In the genomic region with DNA sequence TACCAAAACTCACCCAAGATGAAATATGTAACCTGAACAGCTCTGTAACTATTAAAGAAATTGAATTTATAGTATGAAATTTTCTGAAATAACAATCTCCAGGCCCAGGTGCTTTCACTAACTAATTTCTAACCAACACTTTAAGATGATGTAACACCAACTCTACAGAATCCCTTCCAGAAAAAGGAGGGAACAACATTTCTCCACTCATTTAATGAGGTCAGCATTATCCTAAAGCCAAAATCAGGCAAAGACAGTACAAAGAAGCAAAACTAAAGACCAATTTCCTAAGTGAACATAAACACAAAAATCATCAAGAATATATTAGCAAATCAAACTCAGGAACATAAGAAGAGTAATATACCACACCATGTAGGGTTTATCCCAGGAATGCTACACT, we compare ENCODE assay signal across 18 cellular contexts.
DNase-seq lines count a peak whose midpoint lies in the region; ATAC-seq and TF ChIP-seq lines count a peak whose summit lies in the region.
"Had no signal": no experiment of that assay in that cellular context is flagged by ENCODE, and none has a peak within 500 bp of the region (broad histone marks: within the 10 kb centered on the region; RNA-seq: fewer than 3 reads in every experiment).

No MANE protein-coding gene starts in this region.

- TF ChIP-seq POLR2A in breast epithelium (IDR thresholded peaks at IDR 0.05) (no peak), gastrocnemius medialis (IDR thresholded peaks at IDR 0.05) (no peak)

- CTCF ChIA-PET in MCF 10A (lab: Yijun Ruan, JAX) (no interaction called here), WTC11 (lab: Charles Lee) (no interaction called here)
- CTCF ChIA-PET in CD8-positive, alpha-beta T cell (lab: Charles Lee): no interaction called here

- H3K27me3 ChIP-seq in breast epithelium (no peaks in the 10 kb centered on the region), gastrocnemius medialis (no peaks in the 10 kb centered on the region)
- no peaks in the 10 kb centered on the region for H3K27me3 ChIP-seq in CD8-positive, alpha-beta T cell (ENCODE audit: insufficient read depth, low read length)

- H3K9me3 Mint-ChIP-seq in MCF 10A (ENCODE audit: unreplicated experiment): no peaks in the 10 kb centered on the region
- H3K9me3 Mint-ChIP-seq in WTC11: peaks cover 23% of the 10 kb centered on the region
- H3K9me3 Mint-ChIP-seq in CD8-positive, alpha-beta T cell: peaks cover 11% of the 10 kb centered on the region

- in situ Hi-C loops in gastrocnemius medialis (cut with MboI; ENCODE audit: low sequenced_read_pairs in 4 of 4): no loop called here

- no peak overlapping the region for H3K4me3 ChIP-seq in breast epithelium
- no peak overlapping the region for H3K4me3 ChIP-seq in gastrocnemius medialis
- H3K4me3 ChIP-seq in CD8-positive, alpha-beta T cell (ENCODE audit: low read depth, low read length): no peak overlapping the region
- H3K4me3 ChIP-seq: A549 had no signal

- DNase-seq in MCF 10A (ENCODE audit: unreplicated experiment): no peak
- no peak for DNase-seq in breast epithelium (ENCODE audit: low spot score in 2 of 2)
- DNase-seq in WTC11 (ENCODE audit: low spot score): no peak
- no peak for DNase-seq in left lobe of liver (ENCODE audit: low spot score)
- no peak for DNase-seq in gastrocnemius medialis
- no peak for DNase-seq in NCI-H82 (lab: John Stamatoyannopoulos, UW)
- DNase-seq in CD8-positive, alpha-beta T cell: no peak
- DNase-seq: COR-L47, DMS153, EL, NCI-H1048, NCI-H1436 treated with DMSO at 0.1 percent for 48 hours, NCI-H2081, NCI-H510A had no signal

- H3K36me3 ChIP-seq in breast epithelium (no peaks in the 10 kb centered on the region), gastrocnemius medialis (no peaks in the 10 kb centered on the region)
- no peaks in the 10 kb centered on the region for H3K36me3 ChIP-seq in CD8-positive, alpha-beta T cell (ENCODE audit: insufficient read depth, low read length)

- peak overlapping the region; percentile 43 for H3K27ac Mint-ChIP-seq in MCF 10A (ENCODE audit: low read depth, unreplicated experiment)
- peak overlapping the region; percentile 15 for H3K27ac Mint-ChIP-seq in WTC11
- no peak overlapping the region for H3K27ac Mint-ChIP-seq in CD8-positive, alpha-beta T cell

- H3K9me3 ChIP-seq in breast epithelium (peaks cover 0 to 6% of the 10 kb centered on the region in 2 donors), gastrocnemius medialis (no peaks in the 10 kb centered on the region)
- H3K9me3 ChIP-seq in CD8-positive, alpha-beta T cell (ENCODE audit: low read length): no peaks in the 10 kb centered on the region
- H3K9me3 ChIP-seq: A549 had no signal

- POLR2A ChIA-PET in MCF 10A (lab: Yijun Ruan, JAX) (no interaction called here), WTC11 (lab: Charles Lee) (interaction anchor here (1.6 kb wide), 1 partner anchor 11 kb away, joined by 6 read pairs; no protein-coding TSS in a partner anchor)
- POLR2A ChIA-PET in CD8-positive, alpha-beta T cell (lab: Charles Lee): no interaction called here

- no peak for ATAC-seq in WTC11
- ATAC-seq in left lobe of liver: peak; percentile 38
- ATAC-seq in gastrocnemius medialis: no peak
- no peak for ATAC-seq in GM21737 (IDR thresholded peaks at IDR 0.05; ENCODE audit: unreplicated experiment)
- no peak for ATAC-seq in CD8-positive, alpha-beta T cell
- ATAC-seq: A549 had no signal

- no peaks in the 10 kb centered on the region for H3K4me1 ChIP-seq in breast epithelium
- peaks cover 59 to 63% of the 10 kb centered on the region in 2 donors for H3K4me1 ChIP-seq in gastrocnemius medialis
- peaks cover 14% of the 10 kb centered on the region for H3K4me1 ChIP-seq in CD8-positive, alpha-beta T cell (ENCODE audit: insufficient read depth, low read length)
- H3K4me1 ChIP-seq: A549 had no signal

- H3K4me3 Mint-ChIP-seq in MCF 10A (ENCODE audit: unreplicated experiment): no peak overlapping the region
- no peak overlapping the region for H3K4me3 Mint-ChIP-seq in WTC11
- no peak overlapping the region for H3K4me3 Mint-ChIP-seq in CD8-positive, alpha-beta T cell

- no peak for TF ChIP-seq CTCF in MCF 10A (IDR thresholded peaks at IDR 0.05; ENCODE audit: unreplicated experiment)
- TF ChIP-seq CTCF in breast epithelium (IDR thresholded peaks at IDR 0.05): no peak
- TF ChIP-seq CTCF in WTC11 (IDR thresholded peaks at IDR 0.05): no peak
- TF ChIP-seq CTCF in gastrocnemius medialis (IDR thresholded peaks at IDR 0.05 in 4 of 5, conservative IDR thresholded peaks at IDR 0.05 in 1 of 5): no peak
- no peak for TF ChIP-seq CTCF in CD8-positive, alpha-beta T cell (IDR thresholded peaks at IDR 0.05)

- H3K36me3 Mint-ChIP-seq in MCF 10A (ENCODE audit: insufficient read depth, unreplicated experiment) (no peaks in the 10 kb centered on the region), WTC11 (peaks cover 14% of the 10 kb centered on the region)
- peaks cover 17% of the 10 kb centered on the region for H3K36me3 Mint-ChIP-seq in CD8-positive, alpha-beta T cell

- H3K27ac ChIP-seq in breast epithelium (no peak overlapping the region), gastrocnemius medialis (peak overlapping the region; percentile 70 to 87 (median 80))
- no peak overlapping the region for H3K27ac ChIP-seq in CD8-positive, alpha-beta T cell (ENCODE audit: low read depth, low read length)
- H3K27ac ChIP-seq: A549, C4-2B, KMS-11 had no signal

- BruUV-seq in MCF 10A (replicated peaks; lab: Mats Ljungman, UMichigan): no TSS peak

- intact Hi-C loops in MCF 10A (cut with micrococcal nuclease): no loop called here
- intact Hi-C loops in breast epithelium (cut with DNase I; ENCODE audit: low total_unique reads): no loop called here
- intact Hi-C loops in gastrocnemius medialis (cut with DNase I; ENCODE audit: low total_unique reads): no loop called here
- intact Hi-C loops in CD8-positive, alpha-beta T cell (cut with DNase I, micrococcal nuclease): no loop called here

- H3K27me3 Mint-ChIP-seq in MCF 10A (ENCODE audit: insufficient read depth, unreplicated experiment): no peaks in the 10 kb centered on the region
- no peaks in the 10 kb centered on the region for H3K27me3 Mint-ChIP-seq in WTC11 (ENCODE audit: low read depth)
- no peaks in the 10 kb centered on the region for H3K27me3 Mint-ChIP-seq in CD8-positive, alpha-beta T cell (ENCODE audit: low read depth)

- H3K4me1 Mint-ChIP-seq in MCF 10A (ENCODE audit: insufficient read depth, unreplicated experiment) (peaks cover 24% of the 10 kb centered on the region), WTC11 (peaks cover 25% of the 10 kb centered on the region)
- H3K4me1 Mint-ChIP-seq in CD8-positive, alpha-beta T cell (ENCODE audit: low read depth): peaks cover 63% of the 10 kb centered on the region

TF ChIP-seq in WTC11, 78 proteins besides CTCF, POLR2A, EP300 and RAD21 (continues in another document):
- TF ChIP-seq, protein P1, sequence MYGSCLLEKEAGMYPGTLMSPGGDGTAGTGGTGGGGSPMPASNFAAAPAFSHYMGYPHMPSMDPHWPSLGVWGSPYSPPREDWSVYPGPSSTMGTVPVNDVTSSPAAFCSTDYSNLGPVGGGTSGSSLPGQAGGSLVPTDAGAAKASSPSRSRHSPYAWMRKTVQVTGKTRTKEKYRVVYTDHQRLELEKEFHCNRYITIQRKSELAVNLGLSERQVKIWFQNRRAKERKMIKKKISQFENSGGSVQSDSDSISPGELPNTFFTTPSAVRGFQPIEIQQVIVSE (CRISPR knock-in tag; IDR thresholded peaks at IDR 0.05; ENCODE audit: borderline replicate concordance): no peak
- TF ChIP-seq SOX15 (CRISPR knock-in tag; IDR thresholded peaks at IDR 0.05) (no peak), ZNF121 (CRISPR knock-in tag; IDR thresholded peaks at IDR 0.05) (no peak), SMAD4 (CRISPR knock-in tag; IDR thresholded peaks at IDR 0.05) (no peak), RORB (CRISPR knock-in tag; IDR thresholded peaks at IDR 0.05) (no peak), ATF1 (CRISPR knock-in tag; IDR thresholded peaks at IDR 0.05) (no peak), MXD4 (CRISPR knock-in tag; IDR thresholded peaks at IDR 0.05; ENCODE audit: borderline replicate concordance) (no peak), ETV6 (CRISPR knock-in tag; IDR thresholded peaks at IDR 0.05) (no peak)
- TF ChIP-seq, protein P2, sequence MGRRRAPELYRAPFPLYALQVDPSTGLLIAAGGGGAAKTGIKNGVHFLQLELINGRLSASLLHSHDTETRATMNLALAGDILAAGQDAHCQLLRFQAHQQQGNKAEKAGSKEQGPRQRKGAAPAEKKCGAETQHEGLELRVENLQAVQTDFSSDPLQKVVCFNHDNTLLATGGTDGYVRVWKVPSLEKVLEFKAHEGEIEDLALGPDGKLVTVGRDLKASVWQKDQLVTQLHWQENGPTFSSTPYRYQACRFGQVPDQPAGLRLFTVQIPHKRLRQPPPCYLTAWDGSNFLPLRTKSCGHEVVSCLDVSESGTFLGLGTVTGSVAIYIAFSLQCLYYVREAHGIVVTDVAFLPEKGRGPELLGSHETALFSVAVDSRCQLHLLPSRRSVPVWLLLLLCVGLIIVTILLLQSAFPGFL (CRISPR knock-in tag; IDR thresholded peaks at IDR 0.05; ENCODE audit: borderline replicate concordance): no peak
- TF ChIP-seq, protein P3, sequence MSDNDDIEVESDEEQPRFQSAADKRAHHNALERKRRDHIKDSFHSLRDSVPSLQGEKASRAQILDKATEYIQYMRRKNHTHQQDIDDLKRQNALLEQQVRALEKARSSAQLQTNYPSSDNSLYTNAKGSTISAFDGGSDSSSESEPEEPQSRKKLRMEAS (CRISPR knock-in tag; IDR thresholded peaks at IDR 0.05): no peak
- TF ChIP-seq, protein P4, sequence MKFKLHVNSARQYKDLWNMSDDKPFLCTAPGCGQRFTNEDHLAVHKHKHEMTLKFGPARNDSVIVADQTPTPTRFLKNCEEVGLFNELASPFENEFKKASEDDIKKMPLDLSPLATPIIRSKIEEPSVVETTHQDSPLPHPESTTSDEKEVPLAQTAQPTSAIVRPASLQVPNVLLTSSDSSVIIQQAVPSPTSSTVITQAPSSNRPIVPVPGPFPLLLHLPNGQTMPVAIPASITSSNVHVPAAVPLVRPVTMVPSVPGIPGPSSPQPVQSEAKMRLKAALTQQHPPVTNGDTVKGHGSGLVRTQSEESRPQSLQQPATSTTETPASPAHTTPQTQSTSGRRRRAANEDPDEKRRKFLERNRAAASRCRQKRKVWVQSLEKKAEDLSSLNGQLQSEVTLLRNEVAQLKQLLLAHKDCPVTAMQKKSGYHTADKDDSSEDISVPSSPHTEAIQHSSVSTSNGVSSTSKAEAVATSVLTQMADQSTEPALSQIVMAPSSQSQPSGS (CRISPR knock-in tag; IDR thresholded peaks at IDR 0.05; ENCODE audit: borderline replicate concordance, low read depth): no peak
- TF ChIP-seq, protein P5, sequence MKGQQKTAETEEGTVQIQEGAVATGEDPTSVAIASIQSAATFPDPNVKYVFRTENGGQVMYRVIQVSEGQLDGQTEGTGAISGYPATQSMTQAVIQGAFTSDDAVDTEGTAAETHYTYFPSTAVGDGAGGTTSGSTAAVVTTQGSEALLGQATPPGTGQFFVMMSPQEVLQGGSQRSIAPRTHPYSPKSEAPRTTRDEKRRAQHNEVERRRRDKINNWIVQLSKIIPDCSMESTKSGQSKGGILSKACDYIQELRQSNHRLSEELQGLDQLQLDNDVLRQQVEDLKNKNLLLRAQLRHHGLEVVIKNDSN (CRISPR knock-in tag; IDR thresholded peaks at IDR 0.05): no peak

Comparison
In these comparisons a context has a peak if more than half of its experiments do, and no peak if none do; other contexts are left out.
1. H3K27ac ChIP-seq: peak in gastrocnemius medialis (4 of 4); none in breast epithelium (0 of 2) and CD8-positive, alpha-beta T cell (single experiment).